In genomic region chr9:128286435-128286834, GRCh38 we compare ENCODE assay signal across 15 cellular contexts. TPM values are rescaled to one million over a fixed set of nuclear protein-coding genes. Genes with fewer than 3 reads are reported as not detected.
DNase-seq lines count a peak whose midpoint lies in the region; ATAC-seq lines count a peak whose summit lies in the region.
"Had no signal": no experiment of that assay in that cellular context is flagged by ENCODE, and none has a peak within 500 bp of the region (broad histone marks: within the 10 kb centered on the region; RNA-seq: fewer than 3 reads in every experiment).

No MANE protein-coding gene starts in this region.

- H3K27me3 ChIP-seq in GM23248 (replicated peaks; ENCODE audit: insufficient read depth): no peaks in the 10 kb centered on the region
- H3K27me3 ChIP-seq: tibial nerve had no signal

- intact Hi-C loops in left ventricle myocardium superior (cut with micrococcal nuclease): no loop called here

- H3K9ac ChIP-seq in GM23248: no peak overlapping the region

- 69 to 71% methylated on average over 6 of the region's 6 CpGs for WGBS in GM23248 (ENCODE audit: low coverage in 1 of 2, low lambda C conversion rate in 2 of 2, missing lambda C conversion rate in 2 of 2), 2 experiments

- H3K36me3 ChIP-seq in GM23248 (ENCODE audit: low read depth): peaks cover 5% of the 10 kb centered on the region; the same call in 1 of the 2 replicates

- ATAC-seq in left ventricle myocardium superior: peak; percentile 89
- no peak for ATAC-seq in GM21723 (IDR thresholded peaks at IDR 0.05; ENCODE audit: unreplicated experiment)

- in situ Hi-C loops in GM23248 (cut with MboI): no loop called here

- no peak overlapping the region for H3K27ac ChIP-seq in GM23248
- H3K27ac ChIP-seq: tibial nerve had no signal

- no peak overlapping the region for H3K4me3 ChIP-seq in GM23248
- H3K4me3 ChIP-seq: tibial nerve had no signal

- H4K20me1 ChIP-seq in GM23248 (ENCODE audit: insufficient read depth): no peaks in the 10 kb centered on the region

- no peaks in the 10 kb centered on the region for H3K9me2 ChIP-seq in GM23248 (ENCODE audit: insufficient read depth)

- H3K4me1 ChIP-seq in GM23248 (ENCODE audit: insufficient read depth): peaks cover 9% of the 10 kb centered on the region
- H3K4me1 ChIP-seq: tibial nerve had no signal

- H2AFZ ChIP-seq in GM23248: no peak overlapping the region

- peak; percentile 35 for DNase-seq in GM23248
- peak; percentile 84 for DNase-seq in cerebellar cortex (ENCODE audit: low spot score)
- DNase-seq in left ventricle myocardium superior: peak; percentile 79
- peak; percentile 78 for DNase-seq in putamen (ENCODE audit: low spot score)
- DNase-seq in stimulated activated naive CD4-positive, alpha-beta T cell treated with Interleukin-2 at 50 U/mL for 16 hours (lab: John Stamatoyannopoulos, UW): no peak
- no peak for DNase-seq in DMS53 (lab: John Stamatoyannopoulos, UW)
- DNase-seq: activated CD4-positive, alpha-beta T cell treated with anti-CD3 and anti-CD28 coated beads, Interleukin-2, amount 10 ng/mL, durations not matched to agents 7 days and 5 days; activated T-cell treated with anti-CD3 and anti-CD28 coated beads, Interleukin-2, amount 50 U/mL, for 24 hours; dermis blood vessel endothelial cell; islet precursor cell; NCI-H187; SIG-M5; T1000 had no signal

- no peaks in the 10 kb centered on the region; the same call in 1 of the 2 replicates for H3F3A ChIP-seq in GM23248 (ENCODE audit: insufficient read depth)

- H3K9me3 ChIP-seq in GM23248 (ENCODE audit: low read depth): no peaks in the 10 kb centered on the region
- H3K9me3 ChIP-seq: tibial nerve had no signal

- H3K4me2 ChIP-seq in GM23248 (ENCODE audit: unreplicated experiment): no peak overlapping the region

- no peaks in the 10 kb centered on the region for H3K79me2 ChIP-seq in GM23248 (ENCODE audit: insufficient read depth)

RNA-seq across cellular contexts. Expression of gene SWI5, which starts 10.4 kb away (rescaled TPM):
- total RNA-seq in GM23248 (2014; rRNA removed; shearing (Covaris generic)): 32.8 and 43.3 TPM in 2 replicates
- polyA plus RNA-seq in GM23248 (2016; fragmentation: Nextera tagmentation; extraction: Ambion mirVana): 60.7 and 64.9 TPM in 2 replicates
- total RNA-seq in left ventricle myocardium superior: 16.2 TPM

RNA-seq across cellular contexts. Expression of gene GOLGA2, which starts 10.6 kb away (rescaled TPM):
- total RNA-seq in GM23248 (2014; rRNA removed; shearing (Covaris generic)): 116 and 121 TPM in 2 replicates
- 32.9 and 35.1 TPM in 2 replicates for polyA plus RNA-seq in GM23248 (2016; fragmentation: Nextera tagmentation; extraction: Ambion mirVana)
- total RNA-seq in left ventricle myocardium superior: 83.5 TPM

RNA-seq across cellular contexts. Expression of gene TRUB2, which starts 35.8 kb away (rescaled TPM):
- 10.0 and 13.8 TPM in 2 replicates for total RNA-seq in GM23248 (2014; rRNA removed; shearing (Covaris generic))
- polyA plus RNA-seq in GM23248 (2016; fragmentation: Nextera tagmentation; extraction: Ambion mirVana): 30.3 and 33.2 TPM in 2 replicates
- 41.4 TPM for total RNA-seq in left ventricle myocardium superior

RNA-seq across cellular contexts. Expression of gene COQ4, which starts 36.2 kb away (rescaled TPM):
- total RNA-seq in GM23248 (2014; rRNA removed; shearing (Covaris generic)): 29.1 and 46.8 TPM in 2 replicates
- polyA plus RNA-seq in GM23248 (2016; fragmentation: Nextera tagmentation; extraction: Ambion mirVana): 34.1 and 36.0 TPM in 2 replicates
- 30.7 TPM for total RNA-seq in left ventricle myocardium superior

RNA-seq across cellular contexts. Expression of gene SLC27A4, which starts 53.9 kb away (rescaled TPM):
- total RNA-seq in GM23248 (2014; rRNA removed; shearing (Covaris generic)): 22.9 and 30.9 TPM in 2 replicates
- 11.8 and 12.3 TPM in 2 replicates for polyA plus RNA-seq in GM23248 (2016; fragmentation: Nextera tagmentation; extraction: Ambion mirVana)
- total RNA-seq in left ventricle myocardium superior: 19.4 TPM

Comparison
In these comparisons a context has a peak if more than half of its experiments do, and no peak if none do; other contexts are left out.
1. DNase-seq: peak in GM23248 (single experiment), cerebellar cortex (single experiment), left ventricle myocardium superior (single experiment) and putamen (single experiment); none in stimulated activated naive CD4-positive, alpha-beta T cell treated with Interleukin-2 at 50 U/mL for 16 hours (single experiment) and DMS53 (single experiment).